10 cellular contexts compared by ENCODE assay signal in the genomic region with DNA sequence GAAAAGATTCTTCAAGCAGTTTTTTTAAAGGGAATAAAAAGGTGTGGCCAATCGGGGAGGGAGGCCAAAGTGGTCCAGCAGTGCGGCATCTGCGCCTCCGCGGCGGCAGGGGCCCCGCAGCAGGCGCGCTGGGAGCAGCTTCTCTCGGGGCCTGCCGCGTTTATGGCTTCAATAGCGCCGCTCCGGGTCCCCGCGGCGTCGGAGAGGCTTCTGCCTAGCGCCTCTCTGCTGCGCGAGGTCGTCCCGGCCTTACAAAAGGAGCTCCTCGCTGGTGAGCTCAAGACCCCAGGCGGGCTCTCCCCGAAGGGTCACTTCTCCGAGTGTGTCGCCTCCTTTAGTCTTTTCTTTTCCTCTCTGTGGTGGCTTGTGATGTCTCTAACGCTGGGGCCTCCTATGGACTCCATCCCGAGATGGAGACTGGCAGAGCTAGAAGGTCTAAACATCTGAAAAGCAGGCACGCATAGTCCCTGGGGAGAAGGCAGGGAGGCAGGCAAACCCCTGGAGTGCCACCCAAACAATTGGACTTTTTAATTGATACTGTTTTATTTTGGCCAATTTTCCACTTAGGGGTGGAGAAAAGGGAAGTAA.
DNase-seq lines count a peak whose midpoint lies in the region; ATAC-seq, FAIRE-seq and TF ChIP-seq lines count a peak whose summit lies in the region.
"Had no signal": no experiment of that assay in that cellular context is flagged by ENCODE, and none has a peak within 500 bp of the region (broad histone marks: within the 10 kb centered on the region; RNA-seq: fewer than 3 reads in every experiment).

No MANE protein-coding gene starts in this region.

- in situ Hi-C loops in mammary epithelial cell (cut with MboI; ENCODE audit: low sequenced_read_pairs in 2 of 2) = loop anchor here in 1 of 2 donors (25.0 kb wide), 1 partner anchor 309 kb away; no protein-coding TSS in a partner anchor

- dilution Hi-C loops in mammary epithelial cell (cut with HindIII; ENCODE audit: low sequenced_read_pairs) = no loop called here

- TF ChIP-seq CTCF in mammary epithelial cell (conservative IDR thresholded peaks at IDR 0.05 in 1 of 2, IDR thresholded peaks at IDR 0.05 in 1 of 2; ENCODE audit: extremely low read depth in 1 of 2, insufficient read depth in 1 of 2, low read depth in 1 of 2, low read length in 2 of 2) = no peak
- no peak for TF ChIP-seq CTCF in tibial artery (IDR thresholded peaks at IDR 0.05)

- no peaks in the 10 kb centered on the region for H4K20me1 ChIP-seq in mammary epithelial cell (ENCODE audit: insufficient read depth, low read length)

- H3K4me3 ChIP-seq in mammary epithelial cell (replicated peaks in 1 of 3; ENCODE audit: insufficient read depth in 1 of 3, low read depth in 2 of 3, low read length in 3 of 3) (no peak overlapping the region), tibial artery (peak overlapping the region; percentile 26 to 33), small intestine (ENCODE audit: low read depth in 1 of 2, low read length in 2 of 2) (peak overlapping the region in 1 of 2 donors; percentile 8)

- DNase-seq in activated naive CD4-positive, alpha-beta T cell treated with anti-CD3 and anti-CD28 coated beads for 36 hours = peak; percentile 30
- DNase-seq in activated naive CD4-positive, alpha-beta T cell treated with Interleukin-2 at 50 U/mL for 16 hours = no peak
- DNase-seq in mammary epithelial cell (no peak), memory B cell (ENCODE audit: low spot score in 2 of 2) (no peak), tibial artery (no peak), small intestine (no peak), NCI-H2171 treated with DMSO at 0.1 percent for 48 hours (lab: John Stamatoyannopoulos, UW) (no peak)
- DNase-seq: CD4-positive, alpha-beta memory T cell had no signal

- H3K27ac ChIP-seq in mammary epithelial cell (ENCODE audit: insufficient read depth, low read depth, low read length) (no peak overlapping the region), tibial artery (no peak overlapping the region), small intestine (ENCODE audit: low read depth in 1 of 2, low read length in 1 of 2) (no peak overlapping the region)

- no peaks in the 10 kb centered on the region for H3K36me3 Mint-ChIP-seq in activated naive CD4-positive, alpha-beta T cell treated with anti-CD3 and anti-CD28 coated beads for 36 hours (ENCODE audit: low read depth)
- H3K36me3 Mint-ChIP-seq in memory B cell = no peaks in the 10 kb centered on the region
- H3K36me3 Mint-ChIP-seq: CD4-positive, alpha-beta memory T cell; IgD-negative memory B cell had no signal

- no peak overlapping the region for H3K9ac ChIP-seq in mammary epithelial cell (ENCODE audit: insufficient read depth, low read length)

- peaks cover 5% of the 10 kb centered on the region for H3K4me1 ChIP-seq in mammary epithelial cell (ENCODE audit: insufficient read depth, low read length)
- peaks cover 0 to 7% (median 2%) of the 10 kb centered on the region in 4 donors for H3K4me1 ChIP-seq in tibial artery
- peaks cover 0 to 4% of the 10 kb centered on the region in 2 donors for H3K4me1 ChIP-seq in small intestine (ENCODE audit: control insufficient read depth in 2 of 2, insufficient read depth in 1 of 2, low read depth in 1 of 2, low read length in 1 of 2)

- 61% methylated on average over 5 of the region's 32 CpGs for WGBS in mammary epithelial cell (ENCODE audit: low coverage, missing lambda C conversion rate)
- WGBS in small intestine, 3 donors = 15 to 26% (median 18%) methylated on average over 32 of the region's 32 CpGs

- H3K36me3 ChIP-seq in mammary epithelial cell (ENCODE audit: insufficient read depth, low read length) (no peaks in the 10 kb centered on the region), tibial artery (no peaks in the 10 kb centered on the region), small intestine (ENCODE audit: control insufficient read depth in 2 of 2, insufficient read depth in 2 of 2, low read length in 2 of 2) (no peaks in the 10 kb centered on the region)

- peak overlapping the region; percentile 83 for H2AFZ ChIP-seq in mammary epithelial cell (ENCODE audit: low read depth, low read length)

- H3K4me3 Mint-ChIP-seq in activated naive CD4-positive, alpha-beta T cell treated with anti-CD3 and anti-CD28 coated beads for 36 hours = peak overlapping the region; percentile 32
- peak overlapping the region; percentile 4 for H3K4me3 Mint-ChIP-seq in memory B cell

- H3K27me3 Mint-ChIP-seq in activated naive CD4-positive, alpha-beta T cell treated with anti-CD3 and anti-CD28 coated beads for 36 hours (ENCODE audit: low read depth) = peaks cover 10% of the 10 kb centered on the region
- H3K27me3 Mint-ChIP-seq in memory B cell = peaks cover 3% of the 10 kb centered on the region
- H3K27me3 Mint-ChIP-seq: CD4-positive, alpha-beta memory T cell had no signal

- no TSS peak for BruUV-seq in mammary epithelial cell (replicated peaks; lab: Mats Ljungman, UMichigan)

- no peak overlapping the region for H3K27ac Mint-ChIP-seq in activated naive CD4-positive, alpha-beta T cell treated with anti-CD3 and anti-CD28 coated beads for 36 hours
- no peak overlapping the region for H3K27ac Mint-ChIP-seq in memory B cell

- intact Hi-C loops in activated naive CD4-positive, alpha-beta T cell treated with anti-CD3 and anti-CD28 coated beads for 36 hours (cut with micrococcal nuclease) = loop anchor here (10.0 kb wide), 1 partner anchor 987 kb away; a partner anchor contains a TSS
- intact Hi-C loops in mammary epithelial cell (cut with micrococcal nuclease) = no loop called here
- intact Hi-C loops in tibial artery (cut with DNase I; ENCODE audit: low total_unique reads) = no loop called here

- H3K4me1 Mint-ChIP-seq in activated naive CD4-positive, alpha-beta T cell treated with anti-CD3 and anti-CD28 coated beads for 36 hours (ENCODE audit: low read depth) = peaks cover 20% of the 10 kb centered on the region
- H3K4me1 Mint-ChIP-seq in memory B cell = peaks cover 11% of the 10 kb centered on the region

- no peaks in the 10 kb centered on the region for H3K9me3 Mint-ChIP-seq in activated naive CD4-positive, alpha-beta T cell treated with anti-CD3 and anti-CD28 coated beads for 36 hours
- H3K9me3 Mint-ChIP-seq in memory B cell = no peaks in the 10 kb centered on the region
- H3K9me3 Mint-ChIP-seq: CD4-positive, alpha-beta memory T cell; IgD-negative memory B cell had no signal

- CTCF ChIA-PET in activated naive CD4-positive, alpha-beta T cell treated with anti-CD3 and anti-CD28 coated beads for 36 hours (lab: Charles Lee) = interaction anchor here (0.6 to 0.8 kb wide), 2 partner anchors 9 to 403 kb away, joined by 3 read pairs; no protein-coding TSS in a partner anchor
- CTCF ChIA-PET in mammary epithelial cell (lab: Charles Lee; ENCODE audit: low non-redundant PET) = interaction anchor here (0.7 kb wide), 1 partner anchor 367 kb away, joined by 4 read pairs; no protein-coding TSS in a partner anchor

- H3K27me3 ChIP-seq in mammary epithelial cell (ENCODE audit: insufficient read depth, low read length) (no peaks in the 10 kb centered on the region), tibial artery (no peaks in the 10 kb centered on the region), small intestine (ENCODE audit: control insufficient read depth in 2 of 2, insufficient read depth in 2 of 2, low read length in 2 of 2) (no peaks in the 10 kb centered on the region)

- H3K9me3 ChIP-seq in mammary epithelial cell (replicated peaks; ENCODE audit: insufficient read depth, low read length) = no peaks in the 10 kb centered on the region
- no peaks in the 10 kb centered on the region for H3K9me3 ChIP-seq in tibial artery
- no peaks in the 10 kb centered on the region for H3K9me3 ChIP-seq in small intestine (ENCODE audit: control insufficient read depth, low read depth)

- FAIRE-seq in small intestine (lab: Jason Lieb, UNC) = no peak

- peak overlapping the region; percentile 67 for H3K4me2 ChIP-seq in mammary epithelial cell (ENCODE audit: insufficient read depth, low read depth, low read length)

- H3K79me2 ChIP-seq in mammary epithelial cell (ENCODE audit: insufficient read depth, low read length) = no peaks in the 10 kb centered on the region

- ATAC-seq in memory B cell (ENCODE audit: low read depth) = no peak
- ATAC-seq in GM19397 (IDR thresholded peaks at IDR 0.05; ENCODE audit: unreplicated experiment) = no peak

Comparison
In these comparisons a context has a peak if more than half of its experiments do, and no peak if none do; other contexts are left out.
1. H3K4me3 ChIP-seq: peak in tibial artery (2 of 2); none in mammary epithelial cell (0 of 3).